27 cellular contexts compared by ENCODE assay signal in genomic region chr11:43697679-43698078, GRCh38.
"Had no signal": no experiment of that assay in that cellular context is flagged by ENCODE, and none has a peak within 500 bp of the region (broad histone marks: within the 10 kb centered on the region; RNA-seq: fewer than 3 reads in every experiment).

No MANE protein-coding gene starts in this region.

- H3K4me3 Mint-ChIP-seq: activated B cell treated with CpG ODN at 0.5 μM for 24 hours; activated CD4-positive, alpha-beta T cell treated with anti-CD3 and anti-CD28 coated beads for 36 hours; activated naive CD8-positive, alpha-beta T cell; activated T-cell treated with anti-CD3 and anti-CD28 coated beads, Interleukin-2, amount 50 U/mL, for 4 hours; mesothelial cell of epicardium; naive thymus-derived CD8-positive, alpha-beta T cell; neural progenitor cell; stimulated activated naive B cell treated with anti-CD40 and anti-IgM and Interleukin-4, amounts not matched to agents 10 μg/mL and 1 μg/mL and 100 μg/mL, for 72 hours; T-helper 1 cell treated with Interleukin-12 subunit alpha and Interleukin-12 subunit beta and Interleukin-4 antibody, amounts not matched to agents 30 μg/mL and 1 μg/mL, for 36 hours had no signal

- H3K27ac Mint-ChIP-seq: activated B cell treated with CpG ODN at 0.5 μM for 24 hours; activated CD4-positive, alpha-beta T cell treated with anti-CD3 and anti-CD28 coated beads for 36 hours; activated naive CD8-positive, alpha-beta T cell; activated T-helper 2 cell treated with anti-CD3 and anti-CD28 coated beads, Interferon-gamma antibody, Interleukin-2, Interleukin-4, amounts not matched to agents 10 μg/mL and 5 μg/mL and 100 μg/mL, durations not matched to agents 14 hours and 24 hours and 36 hours; mesothelial cell of epicardium; neural progenitor cell; stimulated activated naive B cell treated with anti-CD40 and anti-IgM and Interleukin-4, amounts not matched to agents 10 μg/mL and 1 μg/mL and 100 μg/mL, for 72 hours; T-helper 1 cell treated with Interleukin-12 subunit alpha and Interleukin-12 subunit beta and Interleukin-4 antibody, amounts not matched to agents 30 μg/mL and 1 μg/mL, for 36 hours had no signal

- H3K4me3 ChIP-seq: adrenal gland, ascending aorta, left lung, neural progenitor cell, sigmoid colon, smooth muscle cell, thoracic aorta, upper lobe of left lung had no signal

- DNase-seq: activated B cell treated with CpG ODN at 0.5 μM for 24 hours; activated CD4-positive, alpha-beta T cell treated with anti-CD3 and anti-CD28 coated beads for 36 hours; activated CD4-positive, alpha-beta T cell treated with anti-CD3 and anti-CD28 coated beads, Interleukin-2, amount 50 U/mL, for 48 hours; activated CD8-positive, alpha-beta memory T cell treated with anti-CD3 and anti-CD28 coated beads, Interleukin-2, amount 50 U/mL, for 48 hours; activated naive CD4-positive, alpha-beta T cell; activated T-cell treated with anti-CD3 and anti-CD28 coated beads, Interleukin-2, amount 50 U/mL, for 4 hours; adrenal gland; dermis blood vessel endothelial cell; effector CD8-positive, alpha-beta T cell; foreskin fibroblast; left lung; naive thymus-derived CD8-positive, alpha-beta T cell; retina; sigmoid colon; stimulated activated CD4-positive, alpha-beta T cell treated with anti-CD3 and anti-CD28 coated beads, Interleukin-2, amount 100 ng/mL, for 48 hours; stimulated activated CD8-positive, alpha-beta memory T cell treated with anti-CD3 and anti-CD28 coated beads, Interleukin-4, amount 100 ng/mL, for 48 hours; stimulated activated naive B cell treated with anti-CD40 and anti-IgM and Interleukin-4, amounts not matched to agents 10 μg/mL and 1 μg/mL and 100 μg/mL, for 72 hours; T1000; upper lobe of left lung had no signal

- H3K27me3 Mint-ChIP-seq: activated B cell treated with CpG ODN at 0.5 μM for 24 hours; activated CD4-positive, alpha-beta T cell treated with anti-CD3 and anti-CD28 coated beads for 36 hours; activated naive CD8-positive, alpha-beta T cell; naive thymus-derived CD8-positive, alpha-beta T cell; stimulated activated naive B cell treated with anti-CD40 and anti-IgM and Interleukin-4, amounts not matched to agents 10 μg/mL and 1 μg/mL and 100 μg/mL, for 72 hours had no signal

- H3K4me1 Mint-ChIP-seq: mesothelial cell of epicardium, neural progenitor cell had no signal

- ATAC-seq: activated CD4-positive, alpha-beta T cell treated with anti-CD3 and anti-CD28 coated beads for 36 hours; activated T-cell treated with anti-CD3 and anti-CD28 coated beads, Interleukin-2, amount 50 U/mL, for 4 hours; left lung; naive thymus-derived CD8-positive, alpha-beta T cell; stimulated activated naive B cell treated with anti-CD40 and anti-IgM and Interleukin-4, amounts not matched to agents 10 μg/mL and 1 μg/mL and 100 μg/mL, for 72 hours had no signal
